In the genomic region with DNA sequence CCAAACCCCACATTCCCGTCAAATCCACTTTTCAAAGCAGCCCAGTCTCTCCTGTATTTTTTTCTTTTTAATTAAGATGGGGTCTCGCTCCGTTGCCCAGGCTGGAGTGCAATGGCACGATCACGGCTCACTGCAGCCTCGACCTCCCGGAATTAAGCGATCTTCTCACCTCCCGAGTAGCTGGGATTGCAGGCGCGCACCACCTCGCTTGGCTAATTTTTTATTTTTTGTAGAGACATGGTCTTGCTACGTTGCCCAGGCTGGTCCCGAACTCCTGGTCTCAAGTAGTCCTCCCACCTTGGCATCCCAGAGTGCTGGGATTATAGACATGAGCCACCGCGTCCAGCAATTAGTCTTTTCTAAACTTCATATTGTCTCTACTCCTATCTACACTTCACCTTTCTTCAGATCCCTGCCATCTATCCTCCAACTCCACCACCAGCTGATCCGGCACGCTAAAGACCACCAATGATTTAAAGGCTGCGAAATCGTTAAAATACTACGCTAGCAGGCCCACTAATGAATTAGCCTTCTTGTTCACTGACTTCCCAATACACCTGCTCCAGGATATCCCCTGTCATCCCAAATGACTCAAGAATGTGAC, we compare ENCODE assay signal across 3 cellular contexts.
A peak's percentile ranks its signal among the peaks of the same experiment; 100 is the strongest.
TF ChIP-seq lines count a peak whose summit lies in the region.

No MANE protein-coding gene starts in this region.

TF ChIP-seq in SK-N-SH, 30 proteins besides CTCF, POLR2A, EP300 and RAD21:
- TF ChIP-seq FOXJ3 (CRISPR knock-in tag; IDR thresholded peaks at IDR 0.05): 0 out of 2 replicates have a peak, but pooled peaks have one; percentile 13
- no peak for TF ChIP-seq RFX5 (IDR thresholded peaks at IDR 0.05; ENCODE audit: low read length)
TF ChIP-seq in SK-N-SH: peak in this region for 1.

TF ChIP-seq in SK-N-SH treated with all-trans-retinoic acid at 6 μM for 48 hours, 23 proteins besides CTCF, POLR2A, EP300 and RAD21:
- no peak for TF ChIP-seq ARNTL (CRISPR knock-in tag; IDR thresholded peaks at IDR 0.05; ENCODE audit: borderline replicate concordance, low read depth)
- no peak for TF ChIP-seq RARB (CRISPR knock-in tag; IDR thresholded peaks at IDR 0.05)
- no peak for TF ChIP-seq PPARA (CRISPR knock-in tag; IDR thresholded peaks at IDR 0.05; ENCODE audit: borderline replicate concordance)
- TF ChIP-seq CSDC2 (CRISPR knock-in tag; IDR thresholded peaks at IDR 0.05): no peak
- TF ChIP-seq ZNF8 (CRISPR knock-in tag; IDR thresholded peaks at IDR 0.05): no peak
- no peak for TF ChIP-seq GLIS3 (CRISPR knock-in tag; IDR thresholded peaks at IDR 0.05)
- no peak for TF ChIP-seq BACH2 (CRISPR knock-in tag; IDR thresholded peaks at IDR 0.05; ENCODE audit: borderline replicate concordance)
- TF ChIP-seq ZC3H10 (CRISPR knock-in tag; IDR thresholded peaks at IDR 0.05): no peak
- no peak for TF ChIP-seq ZNF565 (CRISPR knock-in tag; conservative IDR thresholded peaks at IDR 0.05; ENCODE audit: low read depth)
- no peak for TF ChIP-seq ZNF70 (CRISPR knock-in tag; IDR thresholded peaks at IDR 0.05)
- TF ChIP-seq SNAI2 (CRISPR knock-in tag; IDR thresholded peaks at IDR 0.05): no peak
- no peak for TF ChIP-seq ZFP3 (CRISPR knock-in tag; IDR thresholded peaks at IDR 0.05)
- no peak for TF ChIP-seq ZFP30 (CRISPR knock-in tag; IDR thresholded peaks at IDR 0.05)
- no peak for TF ChIP-seq ISL1 (CRISPR knock-in tag; IDR thresholded peaks at IDR 0.05)
- TF ChIP-seq TCF4 (CRISPR knock-in tag; IDR thresholded peaks at IDR 0.05; ENCODE audit: borderline replicate concordance): no peak
TF ChIP-seq in SK-N-SH treated with all-trans-retinoic acid at 6 μM for 48 hours: peak in this region for 0.

TF ChIP-seq in HepG2, 621 proteins besides CTCF, POLR2A, EP300 and RAD21:
- TF ChIP-seq ZNF350 (CRISPR knock-in tag; IDR thresholded peaks at IDR 0.05; ENCODE audit: borderline replicate concordance, low read depth) (peak; percentile 49; the same call in 1 of the 2 replicates), ZBTB38 (CRISPR knock-in tag; IDR thresholded peaks at IDR 0.05) (peak; percentile 92), CHD4 (IDR thresholded peaks at IDR 0.05; ENCODE audit: borderline replicate concordance, low read length) (0 out of 2 replicates have a peak, but pooled peaks have one; percentile 62), ZMYM3 (CRISPR knock-in tag; IDR thresholded peaks at IDR 0.05) (0 out of 2 replicates have a peak, but pooled peaks have one; percentile 17), PHF20 (CRISPR knock-in tag; IDR thresholded peaks at IDR 0.05) (0 out of 2 replicates have a peak, but pooled peaks have one; percentile 42), TOE1 (CRISPR knock-in tag; IDR thresholded peaks at IDR 0.05) (no peak), ZNF605 (CRISPR knock-in tag; IDR thresholded peaks at IDR 0.05) (no peak), CAMTA2 (CRISPR knock-in tag; IDR thresholded peaks at IDR 0.05; ENCODE audit: borderline replicate concordance) (no peak), ZNF501 (CRISPR knock-in tag; IDR thresholded peaks at IDR 0.05) (0 out of 2 replicates have a peak, but pooled peaks have one; percentile 9), FLYWCH1 (CRISPR knock-in tag; IDR thresholded peaks at IDR 0.05) (0 out of 2 replicates have a peak, but pooled peaks have one; percentile 32), ZNF460 (CRISPR knock-in tag; IDR thresholded peaks at IDR 0.05; ENCODE audit: borderline replicate concordance) (0 out of 2 replicates have a peak, but pooled peaks have one; percentile 15), PRPF4 (IDR thresholded peaks at IDR 0.05; ENCODE audit: low read depth, low read length, poor library complexity, severe bottlenecking) (peak; percentile 34), ZNF747 (CRISPR knock-in tag; IDR thresholded peaks at IDR 0.05; ENCODE audit: borderline replicate concordance) (0 out of 2 replicates have a peak, but pooled peaks have one; percentile 1), TEAD3 (CRISPR knock-in tag; optimal IDR thresholded peaks at IDR 0.05; ENCODE audit: borderline replicate concordance) (peak; percentile 6), KDM5A (IDR thresholded peaks at IDR 0.05; ENCODE audit: borderline replicate concordance, low read length) (peak; percentile 73), POLR2AphosphoS5 (IDR thresholded peaks at IDR 0.05; ENCODE audit: low read depth, low read length) (0 out of 2 replicates have a peak, but pooled peaks have one; percentile 22), NCOR1 (IDR thresholded peaks at IDR 0.05; ENCODE audit: borderline replicate concordance, low read length) (no peak), KAT8 (CRISPR knock-in tag; IDR thresholded peaks at IDR 0.05) (peak; percentile 6; the same call in 1 of the 2 replicates), SIX4 (CRISPR knock-in tag; IDR thresholded peaks at IDR 0.05) (no peak), SAFB2 (CRISPR knock-in tag; IDR thresholded peaks at IDR 0.05; ENCODE audit: borderline replicate concordance, low read depth) (0 out of 2 replicates have a peak, but pooled peaks have one; percentile 60), XBP1 (CRISPR knock-in tag; IDR thresholded peaks at IDR 0.05) (no peak), KDM5B (CRISPR knock-in tag; IDR thresholded peaks at IDR 0.05; ENCODE audit: borderline replicate concordance) (peak; percentile 5; the same call in 1 of the 2 replicates), HCFC1 (IDR thresholded peaks at IDR 0.05; ENCODE audit: low read depth, low read length) (no peak), ZIK1 (CRISPR knock-in tag; IDR thresholded peaks at IDR 0.05; ENCODE audit: borderline replicate concordance, low read depth) (no peak), ZNF121 (CRISPR knock-in tag; IDR thresholded peaks at IDR 0.05) (peak; percentile 98)
- TF ChIP-seq, protein P1, sequence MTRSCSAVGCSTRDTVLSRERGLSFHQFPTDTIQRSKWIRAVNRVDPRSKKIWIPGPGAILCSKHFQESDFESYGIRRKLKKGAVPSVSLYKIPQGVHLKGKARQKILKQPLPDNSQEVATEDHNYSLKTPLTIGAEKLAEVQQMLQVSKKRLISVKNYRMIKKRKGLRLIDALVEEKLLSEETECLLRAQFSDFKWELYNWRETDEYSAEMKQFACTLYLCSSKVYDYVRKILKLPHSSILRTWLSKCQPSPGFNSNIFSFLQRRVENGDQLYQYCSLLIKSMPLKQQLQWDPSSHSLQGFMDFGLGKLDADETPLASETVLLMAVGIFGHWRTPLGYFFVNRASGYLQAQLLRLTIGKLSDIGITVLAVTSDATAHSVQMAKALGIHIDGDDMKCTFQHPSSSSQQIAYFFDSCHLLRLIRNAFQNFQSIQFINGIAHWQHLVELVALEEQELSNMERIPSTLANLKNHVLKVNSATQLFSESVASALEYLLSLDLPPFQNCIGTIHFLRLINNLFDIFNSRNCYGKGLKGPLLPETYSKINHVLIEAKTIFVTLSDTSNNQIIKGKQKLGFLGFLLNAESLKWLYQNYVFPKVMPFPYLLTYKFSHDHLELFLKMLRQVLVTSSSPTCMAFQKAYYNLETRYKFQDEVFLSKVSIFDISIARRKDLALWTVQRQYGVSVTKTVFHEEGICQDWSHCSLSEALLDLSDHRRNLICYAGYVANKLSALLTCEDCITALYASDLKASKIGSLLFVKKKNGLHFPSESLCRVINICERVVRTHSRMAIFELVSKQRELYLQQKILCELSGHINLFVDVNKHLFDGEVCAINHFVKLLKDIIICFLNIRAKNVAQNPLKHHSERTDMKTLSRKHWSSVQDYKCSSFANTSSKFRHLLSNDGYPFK (CRISPR knock-in tag; IDR thresholded peaks at IDR 0.05; ENCODE audit: borderline replicate concordance): no peak
- TF ChIP-seq, protein P2, sequence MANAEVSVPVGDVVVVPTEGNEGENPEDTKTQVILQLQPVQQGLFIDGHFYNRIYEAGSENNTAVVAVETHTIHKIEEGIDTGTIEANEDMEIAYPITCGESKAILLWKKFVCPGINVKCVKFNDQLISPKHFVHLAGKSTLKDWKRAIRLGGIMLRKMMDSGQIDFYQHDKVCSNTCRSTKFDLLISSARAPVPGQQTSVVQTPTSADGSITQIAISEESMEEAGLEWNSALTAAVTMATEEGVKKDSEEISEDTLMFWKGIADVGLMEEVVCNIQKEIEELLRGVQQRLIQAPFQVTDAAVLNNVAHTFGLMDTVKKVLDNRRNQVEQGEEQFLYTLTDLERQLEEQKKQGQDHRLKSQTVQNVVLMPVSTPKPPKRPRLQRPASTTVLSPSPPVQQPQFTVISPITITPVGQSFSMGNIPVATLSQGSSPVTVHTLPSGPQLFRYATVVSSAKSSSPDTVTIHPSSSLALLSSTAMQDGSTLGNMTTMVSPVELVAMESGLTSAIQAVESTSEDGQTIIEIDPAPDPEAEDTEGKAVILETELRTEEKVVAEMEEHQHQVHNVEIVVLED (CRISPR knock-in tag; IDR thresholded peaks at IDR 0.05; ENCODE audit: borderline replicate concordance): peak; percentile 7; the same call in 1 of the 2 replicates
- TF ChIP-seq, protein P3, sequence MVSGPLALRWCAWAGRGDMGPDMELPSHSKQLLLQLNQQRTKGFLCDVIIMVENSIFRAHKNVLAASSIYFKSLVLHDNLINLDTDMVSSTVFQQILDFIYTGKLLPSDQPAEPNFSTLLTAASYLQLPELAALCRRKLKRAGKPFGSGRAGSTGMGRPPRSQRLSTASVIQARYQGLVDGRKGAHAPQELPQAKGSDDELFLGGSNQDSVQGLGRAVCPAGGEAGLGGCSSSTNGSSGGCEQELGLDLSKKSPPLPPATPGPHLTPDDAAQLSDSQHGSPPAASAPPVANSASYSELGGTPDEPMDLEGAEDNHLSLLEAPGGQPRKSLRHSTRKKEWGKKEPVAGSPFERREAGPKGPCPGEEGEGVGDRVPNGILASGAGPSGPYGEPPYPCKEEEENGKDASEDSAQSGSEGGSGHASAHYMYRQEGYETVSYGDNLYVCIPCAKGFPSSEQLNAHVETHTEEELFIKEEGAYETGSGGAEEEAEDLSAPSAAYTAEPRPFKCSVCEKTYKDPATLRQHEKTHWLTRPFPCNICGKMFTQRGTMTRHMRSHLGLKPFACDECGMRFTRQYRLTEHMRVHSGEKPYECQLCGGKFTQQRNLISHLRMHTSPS (CRISPR knock-in tag; IDR thresholded peaks at IDR 0.05; ENCODE audit: low read depth): peak; percentile 41; the same call in 1 of the 2 replicates
- TF ChIP-seq, protein P4, sequence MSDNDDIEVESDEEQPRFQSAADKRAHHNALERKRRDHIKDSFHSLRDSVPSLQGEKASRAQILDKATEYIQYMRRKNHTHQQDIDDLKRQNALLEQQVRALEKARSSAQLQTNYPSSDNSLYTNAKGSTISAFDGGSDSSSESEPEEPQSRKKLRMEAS (IDR thresholded peaks at IDR 0.05): 0 out of 2 replicates have a peak, but pooled peaks have one; percentile 0
